Comparison of ENCODE assay signal across 1 cellular context in the genomic region with DNA sequence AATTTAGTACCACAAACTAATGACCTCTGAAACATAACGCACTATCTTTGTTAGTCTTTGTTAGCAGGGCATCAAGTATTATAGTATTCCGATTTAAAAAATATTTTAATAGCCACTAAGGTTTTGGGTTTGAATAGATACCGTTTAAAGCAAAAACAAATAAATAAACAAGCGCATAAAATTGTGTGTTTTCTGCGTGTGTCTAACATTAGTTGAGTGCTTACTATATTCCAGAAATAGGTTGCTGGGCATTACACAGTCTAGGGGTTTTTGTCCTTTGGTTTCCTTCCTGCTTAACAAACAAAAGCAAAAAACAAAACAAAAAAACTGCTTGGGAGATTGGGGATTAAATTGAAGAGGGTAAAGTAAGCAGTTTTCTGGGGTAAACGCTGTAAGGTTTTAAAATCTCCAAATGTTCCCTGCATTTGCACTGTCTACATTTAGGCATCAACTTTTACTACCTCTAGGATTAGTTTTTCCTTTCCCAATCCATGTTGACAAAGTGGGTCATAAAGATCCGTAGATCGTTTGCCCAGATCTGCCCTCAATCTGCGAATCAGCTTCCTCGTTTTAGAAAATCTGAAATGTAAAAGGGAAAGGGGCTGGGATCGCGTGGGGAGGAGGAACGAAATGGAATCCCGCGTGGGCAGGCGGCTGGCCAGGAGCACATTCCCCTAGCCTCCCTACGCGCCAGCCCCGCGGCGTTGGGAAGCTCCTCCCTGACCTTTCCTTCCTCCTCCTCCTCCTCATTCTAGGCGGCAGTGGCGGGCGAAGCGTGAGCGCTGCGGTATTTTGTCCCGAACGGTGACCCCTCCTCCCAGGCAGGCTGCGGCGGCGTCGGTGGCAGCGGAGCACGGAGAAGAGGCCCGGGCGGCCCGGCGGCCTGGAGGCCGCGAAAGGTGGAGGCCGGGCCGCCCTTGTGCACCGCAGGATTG.
TF ChIP-seq lines count a peak whose summit lies in the region.

A gene (plus strand): TSS at position 749 of the 935 bp plus-strand sequence. CDS start 382 bp downstream, outside the sequence.

TF ChIP-seq in GM23338, 12 proteins besides CTCF, POLR2A, EP300 and RAD21 (continued from another document):
- TF ChIP-seq, protein P1, sequence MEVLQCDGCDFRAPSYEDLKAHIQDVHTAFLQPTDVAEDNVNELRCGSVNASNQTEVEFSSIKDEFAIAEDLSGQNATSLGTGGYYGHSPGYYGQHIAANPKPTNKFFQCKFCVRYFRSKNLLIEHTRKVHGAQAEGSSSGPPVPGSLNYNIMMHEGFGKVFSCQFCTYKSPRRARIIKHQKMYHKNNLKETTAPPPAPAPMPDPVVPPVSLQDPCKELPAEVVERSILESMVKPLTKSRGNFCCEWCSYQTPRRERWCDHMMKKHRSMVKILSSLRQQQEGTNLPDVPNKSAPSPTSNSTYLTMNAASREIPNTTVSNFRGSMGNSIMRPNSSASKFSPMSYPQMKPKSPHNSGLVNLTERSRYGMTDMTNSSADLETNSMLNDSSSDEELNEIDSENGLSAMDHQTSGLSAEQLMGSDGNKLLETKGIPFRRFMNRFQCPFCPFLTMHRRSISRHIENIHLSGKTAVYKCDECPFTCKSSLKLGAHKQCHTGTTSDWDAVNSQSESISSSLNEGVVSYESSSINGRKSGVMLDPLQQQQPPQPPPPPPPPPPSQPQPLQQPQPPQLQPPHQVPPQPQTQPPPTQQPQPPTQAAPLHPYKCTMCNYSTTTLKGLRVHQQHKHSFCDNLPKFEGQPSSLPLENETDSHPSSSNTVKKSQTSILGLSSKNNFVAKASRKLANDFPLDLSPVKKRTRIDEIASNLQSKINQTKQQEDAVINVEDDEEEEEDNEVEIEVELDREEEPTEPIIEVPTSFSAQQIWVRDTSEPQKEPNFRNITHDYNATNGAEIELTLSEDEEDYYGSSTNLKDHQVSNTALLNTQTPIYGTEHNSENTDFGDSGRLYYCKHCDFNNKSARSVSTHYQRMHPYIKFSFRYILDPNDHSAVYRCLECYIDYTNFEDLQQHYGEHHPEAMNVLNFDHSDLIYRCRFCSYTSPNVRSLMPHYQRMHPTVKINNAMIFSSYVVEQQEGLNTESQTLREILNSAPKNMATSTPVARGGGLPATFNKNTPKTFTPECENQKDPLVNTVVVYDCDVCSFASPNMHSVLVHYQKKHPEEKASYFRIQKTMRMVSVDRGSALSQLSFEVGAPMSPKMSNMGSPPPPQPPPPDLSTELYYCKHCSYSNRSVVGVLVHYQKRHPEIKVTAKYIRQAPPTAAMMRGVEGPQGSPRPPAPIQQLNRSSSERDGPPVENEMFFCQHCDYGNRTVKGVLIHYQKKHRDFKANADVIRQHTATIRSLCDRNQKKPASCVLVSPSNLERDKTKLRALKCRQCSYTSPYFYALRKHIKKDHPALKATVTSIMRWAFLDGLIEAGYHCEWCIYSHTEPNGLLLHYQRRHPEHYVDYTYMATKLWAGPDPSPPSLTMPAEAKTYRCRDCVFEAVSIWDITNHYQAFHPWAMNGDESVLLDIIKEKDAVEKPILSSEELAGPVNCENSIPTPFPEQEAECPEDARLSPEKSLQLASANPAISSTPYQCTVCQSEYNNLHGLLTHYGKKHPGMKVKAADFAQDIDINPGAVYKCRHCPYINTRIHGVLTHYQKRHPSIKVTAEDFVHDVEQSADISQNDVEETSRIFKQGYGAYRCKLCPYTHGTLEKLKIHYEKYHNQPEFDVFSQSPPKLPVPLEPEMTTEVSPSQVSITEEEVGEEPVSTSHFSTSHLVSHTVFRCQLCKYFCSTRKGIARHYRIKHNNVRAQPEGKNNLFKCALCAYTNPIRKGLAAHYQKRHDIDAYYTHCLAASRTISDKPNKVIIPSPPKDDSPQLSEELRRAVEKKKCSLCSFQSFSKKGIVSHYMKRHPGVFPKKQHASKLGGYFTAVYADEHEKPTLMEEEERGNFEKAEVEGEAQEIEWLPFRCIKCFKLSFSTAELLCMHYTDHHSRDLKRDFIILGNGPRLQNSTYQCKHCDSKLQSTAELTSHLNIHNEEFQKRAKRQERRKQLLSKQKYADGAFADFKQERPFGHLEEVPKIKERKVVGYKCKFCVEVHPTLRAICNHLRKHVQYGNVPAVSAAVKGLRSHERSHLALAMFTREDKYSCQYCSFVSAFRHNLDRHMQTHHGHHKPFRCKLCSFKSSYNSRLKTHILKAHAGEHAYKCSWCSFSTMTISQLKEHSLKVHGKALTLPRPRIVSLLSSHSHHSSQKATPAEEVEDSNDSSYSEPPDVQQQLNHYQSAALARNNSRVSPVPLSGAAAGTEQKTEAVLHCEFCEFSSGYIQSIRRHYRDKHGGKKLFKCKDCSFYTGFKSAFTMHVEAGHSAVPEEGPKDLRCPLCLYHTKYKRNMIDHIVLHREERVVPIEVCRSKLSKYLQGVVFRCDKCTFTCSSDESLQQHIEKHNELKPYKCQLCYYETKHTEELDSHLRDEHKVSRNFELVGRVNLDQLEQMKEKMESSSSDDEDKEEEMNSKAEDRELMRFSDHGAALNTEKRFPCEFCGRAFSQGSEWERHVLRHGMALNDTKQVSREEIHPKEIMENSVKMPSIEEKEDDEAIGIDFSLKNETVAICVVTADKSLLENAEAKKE (CRISPR knock-in tag; IDR thresholded peaks at IDR 0.05): no peak
- TF ChIP-seq POLR2AphosphoS5 (IDR thresholded peaks at IDR 0.05; ENCODE audit: low read depth) (peak; percentile 83), EZH2phosphoT487 (IDR thresholded peaks at IDR 0.05; ENCODE audit: unreplicated experiment) (no peak), ZNF114 (CRISPR knock-in tag; IDR thresholded peaks at IDR 0.05) (0 out of 2 replicates have a peak, but pooled peaks have one; percentile 64), ZNF331 (CRISPR knock-in tag; IDR thresholded peaks at IDR 0.05; ENCODE audit: low read depth) (no peak), JUNB (IDR thresholded peaks at IDR 0.05; ENCODE audit: unreplicated experiment) (no peak)
- TF ChIP-seq, protein P2, sequence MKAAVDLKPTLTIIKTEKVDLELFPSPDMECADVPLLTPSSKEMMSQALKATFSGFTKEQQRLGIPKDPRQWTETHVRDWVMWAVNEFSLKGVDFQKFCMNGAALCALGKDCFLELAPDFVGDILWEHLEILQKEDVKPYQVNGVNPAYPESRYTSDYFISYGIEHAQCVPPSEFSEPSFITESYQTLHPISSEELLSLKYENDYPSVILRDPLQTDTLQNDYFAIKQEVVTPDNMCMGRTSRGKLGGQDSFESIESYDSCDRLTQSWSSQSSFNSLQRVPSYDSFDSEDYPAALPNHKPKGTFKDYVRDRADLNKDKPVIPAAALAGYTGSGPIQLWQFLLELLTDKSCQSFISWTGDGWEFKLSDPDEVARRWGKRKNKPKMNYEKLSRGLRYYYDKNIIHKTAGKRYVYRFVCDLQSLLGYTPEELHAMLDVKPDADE (IDR thresholded peaks at IDR 0.05): no peak
- TF ChIP-seq, protein P3, sequence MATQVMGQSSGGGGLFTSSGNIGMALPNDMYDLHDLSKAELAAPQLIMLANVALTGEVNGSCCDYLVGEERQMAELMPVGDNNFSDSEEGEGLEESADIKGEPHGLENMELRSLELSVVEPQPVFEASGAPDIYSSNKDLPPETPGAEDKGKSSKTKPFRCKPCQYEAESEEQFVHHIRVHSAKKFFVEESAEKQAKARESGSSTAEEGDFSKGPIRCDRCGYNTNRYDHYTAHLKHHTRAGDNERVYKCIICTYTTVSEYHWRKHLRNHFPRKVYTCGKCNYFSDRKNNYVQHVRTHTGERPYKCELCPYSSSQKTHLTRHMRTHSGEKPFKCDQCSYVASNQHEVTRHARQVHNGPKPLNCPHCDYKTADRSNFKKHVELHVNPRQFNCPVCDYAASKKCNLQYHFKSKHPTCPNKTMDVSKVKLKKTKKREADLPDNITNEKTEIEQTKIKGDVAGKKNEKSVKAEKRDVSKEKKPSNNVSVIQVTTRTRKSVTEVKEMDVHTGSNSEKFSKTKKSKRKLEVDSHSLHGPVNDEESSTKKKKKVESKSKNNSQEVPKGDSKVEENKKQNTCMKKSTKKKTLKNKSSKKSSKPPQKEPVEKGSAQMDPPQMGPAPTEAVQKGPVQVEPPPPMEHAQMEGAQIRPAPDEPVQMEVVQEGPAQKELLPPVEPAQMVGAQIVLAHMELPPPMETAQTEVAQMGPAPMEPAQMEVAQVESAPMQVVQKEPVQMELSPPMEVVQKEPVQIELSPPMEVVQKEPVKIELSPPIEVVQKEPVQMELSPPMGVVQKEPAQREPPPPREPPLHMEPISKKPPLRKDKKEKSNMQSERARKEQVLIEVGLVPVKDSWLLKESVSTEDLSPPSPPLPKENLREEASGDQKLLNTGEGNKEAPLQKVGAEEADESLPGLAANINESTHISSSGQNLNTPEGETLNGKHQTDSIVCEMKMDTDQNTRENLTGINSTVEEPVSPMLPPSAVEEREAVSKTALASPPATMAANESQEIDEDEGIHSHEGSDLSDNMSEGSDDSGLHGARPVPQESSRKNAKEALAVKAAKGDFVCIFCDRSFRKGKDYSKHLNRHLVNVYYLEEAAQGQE (IDR thresholded peaks at IDR 0.05; ENCODE audit: unreplicated experiment): no peak
